Comparison of ENCODE assay signal across 33 cellular contexts in genomic region chr1:115076384-115076906, GRCh38. TPM values are rescaled to one million over a fixed set of nuclear protein-coding genes. Genes with fewer than 3 reads are reported as not detected.
DNase-seq lines count a peak whose midpoint lies in the region; ATAC-seq and TF ChIP-seq lines count a peak whose summit lies in the region.
"Had no signal": no experiment of that assay in that cellular context is flagged by ENCODE, and none has a peak within 500 bp of the region (broad histone marks: within the 10 kb centered on the region; RNA-seq: fewer than 3 reads in every experiment).

No MANE protein-coding gene starts in this region.

- H4K20me1 ChIP-seq in GM23248 (ENCODE audit: insufficient read depth), result no peaks in the 10 kb centered on the region

- H3K27me3 ChIP-seq in GM23248 (replicated peaks; ENCODE audit: insufficient read depth) (no peaks in the 10 kb centered on the region), ascending aorta (no peaks in the 10 kb centered on the region), gastroesophageal sphincter (no peaks in the 10 kb centered on the region), thoracic aorta (replicated peaks; ENCODE audit: insufficient read depth) (no peaks in the 10 kb centered on the region)
- H3K27me3 ChIP-seq: pancreas had no signal

- no peak overlapping the region for H3K4me2 ChIP-seq in GM23248 (ENCODE audit: unreplicated experiment)

- no peaks in the 10 kb centered on the region for H3K9me3 ChIP-seq in GM23248 (ENCODE audit: low read depth)
- no peaks in the 10 kb centered on the region for H3K9me3 ChIP-seq in ascending aorta
- no peaks in the 10 kb centered on the region for H3K9me3 ChIP-seq in gastroesophageal sphincter
- H3K9me3 ChIP-seq in thoracic aorta, result no peaks in the 10 kb centered on the region
- H3K9me3 ChIP-seq: pancreas had no signal

- H3K4me1 Mint-ChIP-seq in activated T-cell treated with anti-CD3 and anti-CD28 coated beads, Interleukin-2, amount 50 U/mL, for 4 hours (ENCODE audit: low read depth), result peaks cover 24% of the 10 kb centered on the region
- H3K4me1 Mint-ChIP-seq: activated naive CD4-positive, alpha-beta T cell treated with anti-CD3 and anti-CD28 coated beads, Interleukin-2, amount 10 ng/mL, durations not matched to agents 7 days and 5 days; endodermal cell; stimulated activated memory B cell treated with anti-CD40 and anti-IgM and Interleukin-4, amounts not matched to agents 10 μg/mL and 1 μg/mL and 100 μg/mL, for 72 hours had no signal

- no peak for TF ChIP-seq POLR2A in gastroesophageal sphincter (IDR thresholded peaks at IDR 0.05)

- no peak for TF ChIP-seq CTCF in ascending aorta (IDR thresholded peaks at IDR 0.05)
- TF ChIP-seq CTCF in gastroesophageal sphincter (IDR thresholded peaks at IDR 0.05), result no peak
- no peak for TF ChIP-seq CTCF in thoracic aorta (IDR thresholded peaks at IDR 0.05)

- H2AFZ ChIP-seq in GM23248, result no peak overlapping the region

- no peak overlapping the region for H3K27ac ChIP-seq in GM23248
- H3K27ac ChIP-seq in ascending aorta, result peak overlapping the region; percentile 46 to 86
- H3K27ac ChIP-seq in gastroesophageal sphincter, result peak overlapping the region; percentile 34 to 86 (median 73)
- peak overlapping the region; percentile 45 to 78 for H3K27ac ChIP-seq in thoracic aorta
- H3K27ac ChIP-seq: pancreas, RWPE1 had no signal

- H3K36me3 Mint-ChIP-seq in activated T-cell treated with anti-CD3 and anti-CD28 coated beads, Interleukin-2, amount 50 U/mL, for 4 hours (ENCODE audit: insufficient read depth), result no peaks in the 10 kb centered on the region
- H3K36me3 Mint-ChIP-seq: activated CD4-positive, alpha-beta memory T cell treated with anti-CD3 and anti-CD28 coated beads for 36 hours; activated naive CD4-positive, alpha-beta T cell treated with anti-CD3 and anti-CD28 coated beads, Interleukin-2, amount 10 ng/mL, durations not matched to agents 7 days and 5 days; naive thymus-derived CD8-positive, alpha-beta T cell; stimulated activated memory B cell treated with anti-CD40 and anti-IgM and Interleukin-4, amounts not matched to agents 10 μg/mL and 1 μg/mL and 100 μg/mL, for 72 hours had no signal

- peak; percentile 73 for DNase-seq in GM23248
- DNase-seq in ascending aorta (ENCODE audit: low spot score in 2 of 2), result peak in 1 of 2 donors; percentile 75
- no peak for DNase-seq in thoracic aorta (ENCODE audit: low spot score)
- no peak for DNase-seq in activated T-cell treated with anti-CD3 and anti-CD28 coated beads, Interleukin-2, amount 50 U/mL, for 4 hours
- DNase-seq in GM19238 (ENCODE audit: insufficient read length, low spot score), result no peak
- DNase-seq: activated CD4-positive, alpha-beta memory T cell treated with anti-CD3 and anti-CD28 coated beads for 36 hours; activated CD8-positive, alpha-beta memory T cell treated with anti-CD3 and anti-CD28 coated beads, Interleukin-2, amount 50 U/mL, for 4 hours; activated naive CD4-positive, alpha-beta T cell treated with anti-CD3 and anti-CD28 coated beads, Interleukin-2, amount 10 ng/mL, durations not matched to agents 7 days and 5 days; EL; endodermal cell; glutamatergic neuron; naive thymus-derived CD8-positive, alpha-beta T cell; NCI-H1105; NCI-H2029; NCI-H226; NCI-H748 treated with DMSO at 0.1 percent for 48 hours; pancreas; right cardiac atrium; stimulated activated CD4-positive, alpha-beta T cell treated with anti-CD3 and anti-CD28 coated beads, Interleukin-12 subunit alpha, Interleukin-12 subunit beta, amount 100 ng/mL, for 4 hours; stimulated activated CD4-positive, alpha-beta T cell treated with anti-CD3 and anti-CD28 coated beads, Interleukin-4, amount 100 ng/mL, for 24 hours had no signal

- TF ChIP-seq EP300 in gastroesophageal sphincter (IDR thresholded peaks at IDR 0.05), result no peak

- H3K9me3 Mint-ChIP-seq in activated T-cell treated with anti-CD3 and anti-CD28 coated beads, Interleukin-2, amount 50 U/mL, for 4 hours, result no peaks in the 10 kb centered on the region
- H3K9me3 Mint-ChIP-seq: activated CD4-positive, alpha-beta memory T cell treated with anti-CD3 and anti-CD28 coated beads for 36 hours; activated naive CD4-positive, alpha-beta T cell treated with anti-CD3 and anti-CD28 coated beads, Interleukin-2, amount 10 ng/mL, durations not matched to agents 7 days and 5 days; endodermal cell; naive thymus-derived CD8-positive, alpha-beta T cell; stimulated activated memory B cell treated with anti-CD40 and anti-IgM and Interleukin-4, amounts not matched to agents 10 μg/mL and 1 μg/mL and 100 μg/mL, for 72 hours; T-helper 1 cell treated with Interleukin-12 subunit alpha and Interleukin-12 subunit beta and Interleukin-4 antibody, amounts not matched to agents 30 μg/mL and 1 μg/mL, for 36 hours had no signal

- in situ Hi-C loops in GM23248 (cut with MboI), result no loop called here

- H3K27me3 Mint-ChIP-seq in activated T-cell treated with anti-CD3 and anti-CD28 coated beads, Interleukin-2, amount 50 U/mL, for 4 hours (ENCODE audit: low read depth), result no peaks in the 10 kb centered on the region
- H3K27me3 Mint-ChIP-seq: activated CD4-positive, alpha-beta memory T cell treated with anti-CD3 and anti-CD28 coated beads for 36 hours had no signal

- no peaks in the 10 kb centered on the region for H3K79me2 ChIP-seq in GM23248 (ENCODE audit: insufficient read depth)

- H3K4me1 ChIP-seq in GM23248 (ENCODE audit: insufficient read depth) (peaks cover 18% of the 10 kb centered on the region), ascending aorta (peaks cover 6 to 47% of the 10 kb centered on the region in 2 donors), gastroesophageal sphincter (peaks cover 11 to 73% (median 20%) of the 10 kb centered on the region in 3 donors), thoracic aorta (ENCODE audit: control insufficient read depth in 1 of 2, low read depth in 2 of 2) (peaks cover 36 to 64% of the 10 kb centered on the region in 2 donors)
- H3K4me1 ChIP-seq: pancreas had no signal

- WGBS in GM23248 (ENCODE audit: low coverage in 1 of 2, low lambda C conversion rate in 2 of 2, missing lambda C conversion rate in 2 of 2), 2 experiments, result 2 to 6% methylated on average over 4 of the region's 4 CpGs
- 40 to 59% methylated on average over 1 to 4 of the region's 4 CpGs for WGBS in gastroesophageal sphincter (ENCODE audit: low coverage in 1 of 2), 2 donors

- H3K36me3 ChIP-seq in GM23248 (ENCODE audit: low read depth) (no peaks in the 10 kb centered on the region), ascending aorta (peaks cover 0 to 7% of the 10 kb centered on the region in 2 donors), gastroesophageal sphincter (no peaks in the 10 kb centered on the region), thoracic aorta (no peaks in the 10 kb centered on the region)
- H3K36me3 ChIP-seq: pancreas had no signal

- no peak overlapping the region for H3K4me3 Mint-ChIP-seq in activated T-cell treated with anti-CD3 and anti-CD28 coated beads, Interleukin-2, amount 50 U/mL, for 4 hours
- H3K4me3 Mint-ChIP-seq: activated CD4-positive, alpha-beta memory T cell treated with anti-CD3 and anti-CD28 coated beads for 36 hours; activated naive CD4-positive, alpha-beta T cell treated with anti-CD3 and anti-CD28 coated beads, Interleukin-2, amount 10 ng/mL, durations not matched to agents 7 days and 5 days; endodermal cell; naive thymus-derived CD8-positive, alpha-beta T cell; stimulated activated memory B cell treated with anti-CD40 and anti-IgM and Interleukin-4, amounts not matched to agents 10 μg/mL and 1 μg/mL and 100 μg/mL, for 72 hours; T-helper 1 cell treated with Interleukin-12 subunit alpha and Interleukin-12 subunit beta and Interleukin-4 antibody, amounts not matched to agents 30 μg/mL and 1 μg/mL, for 36 hours had no signal

- no peak overlapping the region for H3K9ac ChIP-seq in GM23248

- ATAC-seq in gastroesophageal sphincter (peak; percentile 29), thoracic aorta (ENCODE audit: insufficient number of reproducible peaks, low FRiP score, low read depth) (no peak), GM19395 (IDR thresholded peaks at IDR 0.05; ENCODE audit: unreplicated experiment) (no peak)
- no peak for ATAC-seq in activated T-cell treated with anti-CD3 and anti-CD28 coated beads, Interleukin-2, amount 50 U/mL, for 4 hours
- ATAC-seq: activated CD4-positive, CD25-positive, alpha-beta regulatory T cell treated with anti-CD3 and anti-CD28 coated beads, Interleukin-2, amount 50 U/mL, for 24 hours; naive thymus-derived CD8-positive, alpha-beta T cell; pancreas; right cardiac atrium; stimulated activated memory B cell treated with anti-CD40 and anti-IgM and Interleukin-4, amounts not matched to agents 10 μg/mL and 1 μg/mL and 100 μg/mL, for 72 hours had no signal

- H3K4me3 ChIP-seq in GM23248, result no peak overlapping the region
- H3K4me3 ChIP-seq in ascending aorta, result no peak overlapping the region
- no peak overlapping the region for H3K4me3 ChIP-seq in gastroesophageal sphincter
- H3K4me3 ChIP-seq in thoracic aorta, result no peak overlapping the region
- H3K4me3 ChIP-seq: pancreas had no signal

- peaks cover 14% of the 10 kb centered on the region for H3F3A ChIP-seq in GM23248 (ENCODE audit: insufficient read depth)

- intact Hi-C loops in ascending aorta (cut with DNase I), result loop anchor here (10.0 kb wide), 1 partner anchor 1298 kb away; the partner anchor contains the start of gene ATP1A1

- no peaks in the 10 kb centered on the region for H3K9me2 ChIP-seq in GM23248 (ENCODE audit: insufficient read depth)

RNA-seq across cellular contexts. Expression of gene TSPAN2, which starts 12.9 kb away (rescaled TPM):
- total RNA-seq in GM23248 (2014; rRNA removed; shearing (Covaris generic)), result 2.7 and 9.0 TPM in 2 replicates
- polyA plus RNA-seq in GM23248 (2016; fragmentation: Nextera tagmentation; extraction: Ambion mirVana), result 8.1 and 10.1 TPM in 2 replicates
- total RNA-seq in ascending aorta, result 10.9 TPM
- total RNA-seq in gastroesophageal sphincter, result 10 to 100 TPM; 53.7 to 85.1 (median 63.8) TPM
- 10 to 100 TPM; 26.2 to 34.3 TPM for total RNA-seq in thoracic aorta
- under 1 TPM in 2 of 3 donors, not detected in 1; 0.16 to 0.30 TPM for total RNA-seq in activated T-cell treated with anti-CD3 and anti-CD28 coated beads, Interleukin-2, amount 50 U/mL, for 4 hours
- total RNA-seq: SK-MEL-5 had no signal

RNA-seq across cellular contexts. Expression of gene TSHB, which starts 46.8 kb away (rescaled TPM):
- not detected in 2 replicates for total RNA-seq in GM23248 (2014; rRNA removed; shearing (Covaris generic))
- polyA plus RNA-seq in GM23248 (2016; fragmentation: Nextera tagmentation; extraction: Ambion mirVana), result not detected in 2 replicates
- total RNA-seq in ascending aorta (not detected), gastroesophageal sphincter (not detected), thoracic aorta (not detected)
- total RNA-seq in activated T-cell treated with anti-CD3 and anti-CD28 coated beads, Interleukin-2, amount 50 U/mL, for 4 hours, result not detected
- total RNA-seq: activated CD4-positive, alpha-beta memory T cell treated with anti-CD3 and anti-CD28 coated beads for 36 hours; aorta; cardiac septum; endodermal cell; fibroblast of lung; H4; liver; naive thymus-derived CD8-positive, alpha-beta T cell; pancreas; right cardiac atrium; SK-MEL-5 had no signal
- polyA plus RNA-seq: aorta; fibroblast of lung; keratinocyte; liver; naive thymus-derived CD8-positive, alpha-beta T cell; pancreas; right cardiac atrium had no signal
